ENCODE assay signal across 1 cellular context in genomic region chr10:133161486-133162051, GRCh38.
TF ChIP-seq lines count a peak whose summit lies in the region.

No MANE protein-coding gene starts in this region.

TF ChIP-seq in HepG2, 621 proteins besides CTCF, POLR2A, EP300 and RAD21 (continued from another document):
- TF ChIP-seq ZGPAT (CRISPR knock-in tag; IDR thresholded peaks at IDR 0.05) (no peak), ZSCAN31 (CRISPR knock-in tag; IDR thresholded peaks at IDR 0.05; ENCODE audit: low read depth) (no peak), ZBED4 (CRISPR knock-in tag; IDR thresholded peaks at IDR 0.05; ENCODE audit: borderline replicate concordance) (no peak)
